16 cellular contexts compared by ENCODE assay signal in the genomic region with DNA sequence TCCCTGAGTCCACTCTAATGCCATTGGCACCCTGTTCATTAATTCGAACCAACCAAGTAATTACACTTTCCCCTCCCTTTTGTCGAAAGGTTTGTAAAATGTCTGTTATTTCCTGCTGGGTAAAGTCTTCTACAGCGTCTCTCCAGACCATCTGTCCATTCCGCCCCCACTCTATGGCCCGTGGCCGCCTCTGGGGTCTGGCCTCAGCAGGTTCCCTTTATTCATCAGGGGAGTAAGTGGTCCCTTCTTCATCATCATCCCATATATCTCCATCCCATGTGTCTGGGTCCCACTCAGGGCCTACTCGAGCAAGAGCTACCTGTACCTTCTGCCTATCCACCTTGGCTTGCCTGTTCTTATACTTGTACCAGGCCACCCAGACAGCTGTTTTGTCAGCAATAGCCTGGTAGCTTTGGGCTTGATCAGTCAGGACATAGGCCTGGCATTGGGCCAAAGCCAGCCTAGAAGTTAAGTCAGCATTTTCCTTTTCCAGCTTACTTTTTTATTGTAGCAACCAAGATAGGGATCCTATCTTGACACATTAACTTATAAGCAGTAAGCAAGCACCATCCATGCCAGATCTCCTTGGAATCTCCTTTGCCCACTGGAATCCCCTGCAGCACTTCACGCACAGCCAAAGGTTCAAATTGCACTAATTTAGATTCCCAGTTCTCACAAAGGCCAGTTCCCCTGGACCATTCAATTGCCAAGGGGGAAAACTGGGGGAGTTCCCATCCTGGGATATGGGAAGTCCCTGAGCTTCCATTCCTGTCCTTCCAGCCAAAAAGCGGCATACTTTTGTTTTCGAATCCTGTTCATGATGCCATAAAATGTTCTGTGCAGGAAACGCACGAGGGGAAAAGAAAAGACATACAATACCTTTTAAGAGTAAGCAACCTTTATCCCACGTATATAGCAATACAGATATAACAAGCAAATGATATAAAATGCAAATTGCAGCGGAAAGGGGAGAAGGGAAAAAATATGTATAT. TPM values are rescaled to one million over a fixed set of nuclear protein-coding genes. Genes with fewer than 3 reads are reported as not detected.
DNase-seq lines count a peak whose midpoint lies in the region; ATAC-seq, FAIRE-seq and TF ChIP-seq lines count a peak whose summit lies in the region.
"Had no signal": no experiment of that assay in that cellular context is flagged by ENCODE, and none has a peak within 500 bp of the region (broad histone marks: within the 10 kb centered on the region; RNA-seq: fewer than 3 reads in every experiment).

No MANE protein-coding gene starts in this region.

- intact Hi-C loops in A673 (cut with micrococcal nuclease; ENCODE audit: unreplicated experiment): no loop called here

- no peak for TF ChIP-seq EP300 in Ishikawa (IDR thresholded peaks at IDR 0.05; ENCODE audit: borderline replicate concordance)

- no peaks in the 10 kb centered on the region for H3K9me3 Mint-ChIP-seq in activated T-helper 17 cell treated with anti-CD3 and anti-CD28 coated beads, Interleukin-2, amount 50 U/mL, for 72 hours
- H3K9me3 Mint-ChIP-seq: activated naive CD4-positive, alpha-beta T cell treated with anti-CD3 and anti-CD28 coated beads, Interleukin-2, amount 50 U/mL, for 24 hours; mesothelial cell of epicardium; stimulated activated effector memory CD8-positive, alpha-beta T cell treated with anti-CD3 and anti-CD28 coated beads, Interleukin-12 subunit alpha, Interleukin-12 subunit beta, amount 100 ng/mL, for 72 hours had no signal

- no peak overlapping the region for H3K4me3 ChIP-seq in A673 (ENCODE audit: low read depth, low read length, poor library complexity, severe bottlenecking)
- H3K4me3 ChIP-seq in bronchial epithelial cell (ENCODE audit: low read depth, low read length): no peak overlapping the region
- H3K4me3 ChIP-seq in liver (ENCODE audit: low read depth in 1 of 3, low read length in 3 of 3): no peak overlapping the region

- CTCF ChIA-PET in A673 (lab: Charles Lee): no interaction called here

- H3K4me3 Mint-ChIP-seq in activated T-helper 17 cell treated with anti-CD3 and anti-CD28 coated beads, Interleukin-2, amount 50 U/mL, for 72 hours: no peak overlapping the region
- H3K4me3 Mint-ChIP-seq: activated naive CD4-positive, alpha-beta T cell treated with anti-CD3 and anti-CD28 coated beads, Interleukin-2, amount 50 U/mL, for 24 hours; mesothelial cell of epicardium; stimulated activated effector memory CD8-positive, alpha-beta T cell treated with anti-CD3 and anti-CD28 coated beads, Interleukin-12 subunit alpha, Interleukin-12 subunit beta, amount 100 ng/mL, for 72 hours had no signal

- H3K9me3 ChIP-seq in A673 (ENCODE audit: low read depth, low read length, poor library complexity, severe bottlenecking) (no peaks in the 10 kb centered on the region), liver (ENCODE audit: control insufficient read depth in 4 of 4, low read length in 3 of 4) (no peaks in the 10 kb centered on the region)

- no peak for FAIRE-seq in bronchial epithelial cell (lab: Jason Lieb, UNC)

- DNase-seq in A673 (ENCODE audit: low spot score) (peak; percentile 19), bronchial epithelial cell (ENCODE audit: low read depth) (peak; percentile 39), iPS-NIHi7 (ENCODE audit: extremely low spot score) (no peak), pons (ENCODE audit: low spot score) (no peak), putamen (ENCODE audit: low spot score) (no peak)
- DNase-seq: activated CD8-positive, alpha-beta memory T cell treated with anti-CD3 and anti-CD28 coated beads, Interleukin-2, amount 50 U/mL, for 48 hours; NCI-H146; stimulated activated CD4-positive, alpha-beta T cell treated with anti-CD3 and anti-CD28 coated beads, Interleukin-4, amount 100 ng/mL, for 24 hours had no signal

- H3K4me1 ChIP-seq in A673 (ENCODE audit: insufficient read depth, low read length, poor library complexity, severe bottlenecking) (no peaks in the 10 kb centered on the region), liver (ENCODE audit: control insufficient read depth in 4 of 4, insufficient read depth in 4 of 4, low read length in 3 of 4) (peaks cover 0 to 17% (median 11%) of the 10 kb centered on the region in 4 donors)

- peaks cover 12% of the 10 kb centered on the region for H3K27me3 Mint-ChIP-seq in activated T-helper 17 cell treated with anti-CD3 and anti-CD28 coated beads, Interleukin-2, amount 50 U/mL, for 72 hours
- H3K27me3 Mint-ChIP-seq: activated naive CD4-positive, alpha-beta T cell treated with anti-CD3 and anti-CD28 coated beads, Interleukin-2, amount 50 U/mL, for 24 hours had no signal

- ATAC-seq in activated T-helper 17 cell treated with anti-CD3 and anti-CD28 coated beads, Interleukin-2, amount 50 U/mL, for 72 hours (replicated peaks): no peak
- ATAC-seq: stimulated activated effector memory CD8-positive, alpha-beta T cell treated with anti-CD3 and anti-CD28 coated beads, Interleukin-12 subunit alpha, Interleukin-12 subunit beta, amount 100 ng/mL, for 72 hours had no signal

- H3K36me3 Mint-ChIP-seq in activated T-helper 17 cell treated with anti-CD3 and anti-CD28 coated beads, Interleukin-2, amount 50 U/mL, for 72 hours (ENCODE audit: low read depth): no peaks in the 10 kb centered on the region
- H3K36me3 Mint-ChIP-seq: activated naive CD4-positive, alpha-beta T cell treated with anti-CD3 and anti-CD28 coated beads, Interleukin-2, amount 50 U/mL, for 24 hours; mesothelial cell of epicardium; stimulated activated effector memory CD8-positive, alpha-beta T cell treated with anti-CD3 and anti-CD28 coated beads, Interleukin-12 subunit alpha, Interleukin-12 subunit beta, amount 100 ng/mL, for 72 hours had no signal

- no peak overlapping the region for H3K27ac Mint-ChIP-seq in activated T-helper 17 cell treated with anti-CD3 and anti-CD28 coated beads, Interleukin-2, amount 50 U/mL, for 72 hours
- H3K27ac Mint-ChIP-seq: activated naive CD4-positive, alpha-beta T cell treated with anti-CD3 and anti-CD28 coated beads, Interleukin-2, amount 50 U/mL, for 24 hours; mesothelial cell of epicardium; progenitor cell of endocrine pancreas; stimulated activated effector memory CD8-positive, alpha-beta T cell treated with anti-CD3 and anti-CD28 coated beads, Interleukin-12 subunit alpha, Interleukin-12 subunit beta, amount 100 ng/mL, for 72 hours had no signal

- WGBS in liver: 71% methylated on average over 14 of the region's 14 CpGs

- no peak overlapping the region for H3K9ac ChIP-seq in liver (ENCODE audit: low read depth in 1 of 2, low read length in 2 of 2)

- POLR2A ChIA-PET in A673 (lab: Charles Lee; ENCODE audit: low non-redundant PET): no interaction called here

- H3K27me3 ChIP-seq in A673 (replicated peaks; ENCODE audit: insufficient read depth, low read depth, low read length, poor library complexity) (no peaks in the 10 kb centered on the region), bronchial epithelial cell (ENCODE audit: control insufficient read depth, insufficient read depth, low read length) (no peaks in the 10 kb centered on the region), liver (ENCODE audit: control insufficient read depth in 4 of 4, insufficient read depth in 4 of 4, low read length in 3 of 4) (no peaks in the 10 kb centered on the region)

- no TSS peak for BruUV-seq in A673 (replicated peaks; lab: Mats Ljungman, UMichigan)

- no peaks in the 10 kb centered on the region for H3K36me3 ChIP-seq in A673 (ENCODE audit: insufficient read depth, low read length, poor library complexity, severe bottlenecking)
- H3K36me3 ChIP-seq in bronchial epithelial cell (ENCODE audit: control insufficient read depth, insufficient read depth, low read length): no peaks in the 10 kb centered on the region
- H3K36me3 ChIP-seq in liver (ENCODE audit: control insufficient read depth in 4 of 4, insufficient read depth in 3 of 4, low read depth in 1 of 4, low read length in 3 of 4): no peaks in the 10 kb centered on the region

- H3K27ac ChIP-seq in A673 (ENCODE audit: low read depth, low read length, poor library complexity, severe bottlenecking) (no peak overlapping the region), liver (ENCODE audit: low read depth in 1 of 2, low read length in 2 of 2) (peak overlapping the region; percentile 10 to 55)

- H3K4me1 Mint-ChIP-seq in activated T-helper 17 cell treated with anti-CD3 and anti-CD28 coated beads, Interleukin-2, amount 50 U/mL, for 72 hours: no peaks in the 10 kb centered on the region
- H3K4me1 Mint-ChIP-seq: activated naive CD4-positive, alpha-beta T cell treated with anti-CD3 and anti-CD28 coated beads, Interleukin-2, amount 50 U/mL, for 24 hours; mesothelial cell of epicardium; stimulated activated effector memory CD8-positive, alpha-beta T cell treated with anti-CD3 and anti-CD28 coated beads, Interleukin-12 subunit alpha, Interleukin-12 subunit beta, amount 100 ng/mL, for 72 hours had no signal

- no peak for TF ChIP-seq CTCF in A673 (conservative IDR thresholded peaks at IDR 0.05; ENCODE audit: low read depth, low read length)
- TF ChIP-seq CTCF in bronchial epithelial cell (IDR thresholded peaks at IDR 0.05; ENCODE audit: insufficient read depth, low read length, severe bottlenecking): no peak
- no peak for TF ChIP-seq CTCF in liver (IDR thresholded peaks at IDR 0.05; ENCODE audit: low read depth, low read length, missing input control)

- TF ChIP-seq RAD21 in Ishikawa (IDR thresholded peaks at IDR 0.05; ENCODE audit: low read depth) (no peak), liver (IDR thresholded peaks at IDR 0.05) (no peak)

TF ChIP-seq in Ishikawa, 13 proteins besides CTCF, POLR2A, EP300 and RAD21:
- TF ChIP-seq NFIC (IDR thresholded peaks at IDR 0.05): peak; percentile 14; the same call in 1 of the 2 replicates
- no peak for TF ChIP-seq TAF1 (IDR thresholded peaks at IDR 0.05; ENCODE audit: low read depth)
- TF ChIP-seq, protein P1, sequence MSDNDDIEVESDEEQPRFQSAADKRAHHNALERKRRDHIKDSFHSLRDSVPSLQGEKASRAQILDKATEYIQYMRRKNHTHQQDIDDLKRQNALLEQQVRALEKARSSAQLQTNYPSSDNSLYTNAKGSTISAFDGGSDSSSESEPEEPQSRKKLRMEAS (IDR thresholded peaks at IDR 0.05): no peak

TF ChIP-seq in liver, 16 proteins besides CTCF, POLR2A, EP300 and RAD21:
- TF ChIP-seq JUND (IDR thresholded peaks at IDR 0.05) (no peak), GABPA (IDR thresholded peaks at IDR 0.05 in 1 of 2, conservative IDR thresholded peaks at IDR 0.05 in 1 of 2) (no peak)

RNA-seq across cellular contexts. Expression of a gene that starts 6.6 kb away (rescaled TPM):
- 0.04 and 0.54 TPM in 2 replicates for total RNA-seq in A673 (2021)
- not detected in 2 replicates for total RNA-seq in bronchial epithelial cell
- total RNA-seq in liver: under 1 TPM; 0.08 to 0.14 TPM
- under 1 TPM; 0.03 to 0.06 TPM for polyA plus RNA-seq in liver
- total RNA-seq in activated T-helper 17 cell treated with anti-CD3 and anti-CD28 coated beads, Interleukin-2, amount 50 U/mL, for 72 hours: not detected
- total RNA-seq: fibroblast of lung had no signal

Comparison
In these comparisons a context has a peak if more than half of its experiments do, and no peak if none do; other contexts are left out.
1. DNase-seq: peak in A673 (single experiment) and bronchial epithelial cell (single experiment); none in iPS-NIHi7 (single experiment), pons (single experiment) and putamen (single experiment).